Comparison of ENCODE assay signal across 1 cellular context in the genomic region with DNA sequence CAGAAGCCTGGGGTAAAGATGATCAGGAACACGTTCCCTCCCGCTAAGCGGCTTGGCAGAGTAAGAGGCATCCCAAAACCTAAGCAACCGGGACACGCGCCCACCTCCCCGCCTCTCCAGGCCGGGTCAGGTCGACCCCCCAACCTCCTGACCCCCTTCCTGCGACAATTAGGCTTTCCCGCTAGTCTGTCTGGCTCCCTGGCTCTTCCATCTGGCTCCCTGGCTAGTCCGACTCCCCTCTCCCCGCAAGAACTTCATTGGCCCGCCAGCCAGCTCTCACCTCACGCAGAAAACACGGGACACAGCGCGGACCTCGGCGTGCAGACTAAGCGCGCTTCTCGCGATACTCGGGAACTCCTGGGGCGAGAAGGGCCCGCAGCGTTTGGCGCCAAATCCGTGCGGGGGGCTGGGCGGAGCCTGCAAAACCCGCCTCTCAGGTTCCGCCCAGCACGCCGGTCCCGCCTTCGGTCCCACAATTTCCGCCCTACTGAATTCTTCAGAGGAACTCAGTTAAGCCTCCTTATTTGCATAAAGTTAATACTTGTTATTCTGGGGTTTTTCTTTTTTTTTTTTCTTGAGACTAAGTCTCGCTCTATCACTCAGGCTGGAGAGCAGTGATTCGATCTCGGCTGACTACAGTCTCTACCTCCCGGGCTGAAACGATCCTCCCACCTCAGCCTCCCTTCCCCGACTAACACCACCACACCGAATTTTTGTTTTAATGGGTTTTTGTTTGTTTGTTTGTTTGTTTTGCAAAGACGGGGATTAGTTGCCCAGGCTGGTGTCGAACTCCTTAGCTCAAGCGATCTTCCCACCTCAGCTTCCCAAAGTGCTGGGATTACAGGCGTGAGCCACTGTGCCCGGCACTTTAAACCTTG.
TF ChIP-seq lines count a peak whose summit lies in the region.

A gene with protein sequence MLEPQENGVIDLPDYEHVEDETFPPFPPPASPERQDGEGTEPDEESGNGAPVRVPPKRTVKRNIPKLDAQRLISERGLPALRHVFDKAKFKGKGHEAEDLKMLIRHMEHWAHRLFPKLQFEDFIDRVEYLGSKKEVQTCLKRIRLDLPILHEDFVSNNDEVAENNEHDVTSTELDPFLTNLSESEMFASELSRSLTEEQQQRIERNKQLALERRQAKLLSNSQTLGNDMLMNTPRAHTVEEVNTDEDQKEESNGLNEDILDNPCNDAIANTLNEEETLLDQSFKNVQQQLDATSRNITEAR (minus strand): TSS at position 327 of the 878 bp plus-strand sequence. CDS start 3,738 bp downstream, outside the sequence.

TF ChIP-seq in HepG2, 621 proteins besides CTCF, POLR2A, EP300 and RAD21 (continued from another document and continues in another):
- TF ChIP-seq, protein P1, sequence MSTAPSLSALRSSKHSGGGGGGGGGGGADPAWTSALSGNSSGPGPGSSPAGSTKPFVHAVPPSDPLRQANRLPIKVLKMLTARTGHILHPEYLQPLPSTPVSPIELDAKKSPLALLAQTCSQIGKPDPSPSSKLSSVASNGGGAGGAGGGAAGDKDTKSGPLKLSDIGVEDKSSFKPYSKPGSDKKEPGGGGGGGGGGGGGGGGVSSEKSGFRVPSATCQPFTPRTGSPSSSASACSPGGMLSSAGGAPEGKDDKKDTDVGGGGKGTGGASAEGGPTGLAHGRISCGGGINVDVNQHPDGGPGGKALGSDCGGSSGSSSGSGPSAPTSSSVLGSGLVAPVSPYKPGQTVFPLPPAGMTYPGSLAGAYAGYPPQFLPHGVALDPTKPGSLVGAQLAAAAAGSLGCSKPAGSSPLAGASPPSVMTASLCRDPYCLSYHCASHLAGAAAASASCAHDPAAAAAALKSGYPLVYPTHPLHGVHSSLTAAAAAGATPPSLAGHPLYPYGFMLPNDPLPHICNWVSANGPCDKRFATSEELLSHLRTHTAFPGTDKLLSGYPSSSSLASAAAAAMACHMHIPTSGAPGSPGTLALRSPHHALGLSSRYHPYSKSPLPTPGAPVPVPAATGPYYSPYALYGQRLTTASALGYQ (CRISPR knock-in tag; IDR thresholded peaks at IDR 0.05): peak; percentile 72; the same call in 1 of the 2 replicates
- TF ChIP-seq, protein P2, sequence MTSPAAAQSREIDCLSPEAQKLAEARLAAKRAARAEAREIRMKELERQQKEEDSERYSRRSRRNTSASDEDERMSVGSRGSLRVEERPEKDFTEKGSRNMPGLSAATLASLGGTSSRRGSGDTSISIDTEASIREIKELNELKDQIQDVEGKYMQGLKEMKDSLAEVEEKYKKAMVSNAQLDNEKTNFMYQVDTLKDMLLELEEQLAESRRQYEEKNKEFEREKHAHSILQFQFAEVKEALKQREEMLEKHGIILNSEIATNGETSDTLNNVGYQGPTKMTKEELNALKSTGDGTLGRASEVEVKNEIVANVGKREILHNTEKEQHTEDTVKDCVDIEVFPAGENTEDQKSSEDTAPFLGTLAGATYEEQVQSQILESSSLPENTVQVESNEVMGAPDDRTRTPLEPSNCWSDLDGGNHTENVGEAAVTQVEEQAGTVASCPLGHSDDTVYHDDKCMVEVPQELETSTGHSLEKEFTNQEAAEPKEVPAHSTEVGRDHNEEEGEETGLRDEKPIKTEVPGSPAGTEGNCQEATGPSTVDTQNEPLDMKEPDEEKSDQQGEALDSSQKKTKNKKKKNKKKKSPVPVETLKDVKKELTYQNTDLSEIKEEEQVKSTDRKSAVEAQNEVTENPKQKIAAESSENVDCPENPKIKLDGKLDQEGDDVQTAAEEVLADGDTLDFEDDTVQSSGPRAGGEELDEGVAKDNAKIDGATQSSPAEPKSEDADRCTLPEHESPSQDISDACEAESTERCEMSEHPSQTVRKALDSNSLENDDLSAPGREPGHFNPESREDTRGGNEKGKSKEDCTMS (CRISPR knock-in tag; conservative IDR thresholded peaks at IDR 0.05): no peak
- TF ChIP-seq HNF4A (CRISPR knock-in tag; IDR thresholded peaks at IDR 0.05) (no peak), ZNF17 (CRISPR knock-in tag; IDR thresholded peaks at IDR 0.05) (no peak), TRAFD1 (CRISPR knock-in tag; IDR thresholded peaks at IDR 0.05; ENCODE audit: borderline replicate concordance) (0 out of 2 replicates have a peak, but pooled peaks have one; percentile 58), ZNF713 (CRISPR knock-in tag; IDR thresholded peaks at IDR 0.05) (no peak), CREM (IDR thresholded peaks at IDR 0.05) (peak; percentile 71), CREM (CRISPR knock-in tag; IDR thresholded peaks at IDR 0.05) (0 out of 2 replicates have a peak, but pooled peaks have one; percentile 48), KMT2A (CRISPR knock-in tag; IDR thresholded peaks at IDR 0.05) (peak; percentile 88), ZNF747 (CRISPR knock-in tag; IDR thresholded peaks at IDR 0.05; ENCODE audit: borderline replicate concordance) (peak; percentile 76; the same call in 1 of the 2 replicates), PHF8 (CRISPR knock-in tag; IDR thresholded peaks at IDR 0.05) (peak; percentile 70), HCFC1 (IDR thresholded peaks at IDR 0.05; ENCODE audit: low read depth, low read length) (0 out of 2 replicates have a peak, but pooled peaks have one; percentile 25), CREB1 (IDR thresholded peaks at IDR 0.05) (peak; percentile 52; the same call in 1 of the 2 replicates), CREB1 (CRISPR knock-in tag; IDR thresholded peaks at IDR 0.05) (peak; percentile 79), MZF1 (CRISPR knock-in tag; IDR thresholded peaks at IDR 0.05; ENCODE audit: borderline replicate concordance) (no peak), ZNF562 (CRISPR knock-in tag; IDR thresholded peaks at IDR 0.05; ENCODE audit: borderline replicate concordance) (no peak), IKZF4 (CRISPR knock-in tag; IDR thresholded peaks at IDR 0.05; ENCODE audit: borderline replicate concordance, low read depth, not compliant biosample characterization) (peak; percentile 33), ZNF563 (CRISPR knock-in tag; IDR thresholded peaks at IDR 0.05) (peak; percentile 71; the same call in 1 of the 2 replicates), ZFAT (CRISPR knock-in tag; conservative IDR thresholded peaks at IDR 0.05) (no peak), FIP1L1 (IDR thresholded peaks at IDR 0.05; ENCODE audit: borderline replicate concordance, insufficient read depth, low read depth, low read length) (no peak), GFI1 (CRISPR knock-in tag; IDR thresholded peaks at IDR 0.05; ENCODE audit: borderline replicate concordance) (no peak), NR3C1 (CRISPR knock-in tag; IDR thresholded peaks at IDR 0.05) (no peak), ARNT2 (CRISPR knock-in tag; IDR thresholded peaks at IDR 0.05; ENCODE audit: low read depth) (peak; percentile 99), ZNF180 (CRISPR knock-in tag; IDR thresholded peaks at IDR 0.05; ENCODE audit: borderline replicate concordance, low read depth) (no peak), POGK (CRISPR knock-in tag; conservative IDR thresholded peaks at IDR 0.05) (no peak; the same call in 1 of the 2 replicates), POLR2AphosphoS5 (IDR thresholded peaks at IDR 0.05; ENCODE audit: low read depth, low read length) (peak; percentile 87), MAFG (CRISPR knock-in tag; IDR thresholded peaks at IDR 0.05) (no peak), HNRNPLL (IDR thresholded peaks at IDR 0.05; ENCODE audit: low read depth, low read length, poor library complexity, severe bottlenecking) (peak; percentile 83), ZNF605 (CRISPR knock-in tag; IDR thresholded peaks at IDR 0.05) (peak; percentile 41; the same call in 1 of the 2 replicates), BRD4 (CRISPR knock-in tag; IDR thresholded peaks at IDR 0.05) (no peak), NFKB2 (CRISPR knock-in tag; IDR thresholded peaks at IDR 0.05; ENCODE audit: borderline replicate concordance) (no peak), ZNF253 (CRISPR knock-in tag; IDR thresholded peaks at IDR 0.05; ENCODE audit: borderline replicate concordance) (no peak), ISL2 (CRISPR knock-in tag; IDR thresholded peaks at IDR 0.05) (no peak), ZFP1 (CRISPR knock-in tag; IDR thresholded peaks at IDR 0.05) (peak; percentile 38; the same call in 1 of the 2 replicates)
- TF ChIP-seq, protein P3, sequence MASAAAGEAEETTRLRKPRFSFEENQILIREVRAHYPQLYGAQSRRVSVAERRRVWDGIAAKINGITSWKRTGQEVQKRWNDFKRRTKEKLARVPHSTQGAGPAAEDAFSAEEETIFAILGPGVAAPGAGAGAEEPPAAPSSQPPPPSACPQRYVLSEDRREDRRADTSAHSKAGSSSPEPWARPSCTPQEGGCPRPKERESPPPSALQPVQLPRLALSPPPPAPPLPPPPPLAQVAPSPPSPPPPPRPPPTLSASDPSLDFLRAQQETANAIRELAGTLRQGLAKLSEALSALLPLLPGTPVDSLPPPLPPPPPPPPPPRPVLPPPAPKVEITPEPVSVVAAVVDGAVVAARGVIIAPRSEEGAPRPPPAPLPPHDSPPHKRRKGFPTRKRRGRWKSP (CRISPR knock-in tag; IDR thresholded peaks at IDR 0.05): peak; percentile 93
- TF ChIP-seq, protein P4, sequence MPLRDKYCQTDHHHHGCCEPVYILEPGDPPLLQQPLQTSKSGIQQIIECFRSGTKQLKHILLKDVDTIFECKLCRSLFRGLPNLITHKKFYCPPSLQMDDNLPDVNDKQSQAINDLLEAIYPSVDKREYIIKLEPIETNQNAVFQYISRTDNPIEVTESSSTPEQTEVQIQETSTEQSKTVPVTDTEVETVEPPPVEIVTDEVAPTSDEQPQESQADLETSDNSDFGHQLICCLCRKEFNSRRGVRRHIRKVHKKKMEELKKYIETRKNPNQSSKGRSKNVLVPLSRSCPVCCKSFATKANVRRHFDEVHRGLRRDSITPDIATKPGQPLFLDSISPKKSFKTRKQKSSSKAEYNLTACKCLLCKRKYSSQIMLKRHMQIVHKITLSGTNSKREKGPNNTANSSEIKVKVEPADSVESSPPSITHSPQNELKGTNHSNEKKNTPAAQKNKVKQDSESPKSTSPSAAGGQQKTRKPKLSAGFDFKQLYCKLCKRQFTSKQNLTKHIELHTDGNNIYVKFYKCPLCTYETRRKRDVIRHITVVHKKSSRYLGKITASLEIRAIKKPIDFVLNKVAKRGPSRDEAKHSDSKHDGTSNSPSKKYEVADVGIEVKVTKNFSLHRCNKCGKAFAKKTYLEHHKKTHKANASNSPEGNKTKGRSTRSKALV (CRISPR knock-in tag; IDR thresholded peaks at IDR 0.05): no peak; the same call in 1 of the 2 replicates
- TF ChIP-seq, protein P5, sequence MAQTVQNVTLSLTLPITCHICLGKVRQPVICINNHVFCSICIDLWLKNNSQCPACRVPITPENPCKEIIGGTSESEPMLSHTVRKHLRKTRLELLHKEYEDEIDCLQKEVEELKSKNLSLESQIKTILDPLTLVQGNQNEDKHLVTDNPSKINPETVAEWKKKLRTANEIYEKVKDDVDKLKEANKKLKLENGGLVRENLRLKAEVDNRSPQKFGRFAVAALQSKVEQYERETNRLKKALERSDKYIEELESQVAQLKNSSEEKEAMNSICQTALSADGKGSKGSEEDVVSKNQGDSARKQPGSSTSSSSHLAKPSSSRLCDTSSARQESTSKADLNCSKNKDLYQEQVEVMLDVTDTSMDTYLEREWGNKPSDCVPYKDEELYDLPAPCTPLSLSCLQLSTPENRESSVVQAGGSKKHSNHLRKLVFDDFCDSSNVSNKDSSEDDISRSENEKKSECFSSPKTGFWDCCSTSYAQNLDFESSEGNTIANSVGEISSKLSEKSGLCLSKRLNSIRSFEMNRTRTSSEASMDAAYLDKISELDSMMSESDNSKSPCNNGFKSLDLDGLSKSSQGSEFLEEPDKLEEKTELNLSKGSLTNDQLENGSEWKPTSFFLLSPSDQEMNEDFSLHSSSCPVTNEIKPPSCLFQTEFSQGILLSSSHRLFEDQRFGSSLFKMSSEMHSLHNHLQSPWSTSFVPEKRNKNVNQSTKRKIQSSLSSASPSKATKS (CRISPR knock-in tag; IDR thresholded peaks at IDR 0.05): no peak
- TF ChIP-seq, protein P6, sequence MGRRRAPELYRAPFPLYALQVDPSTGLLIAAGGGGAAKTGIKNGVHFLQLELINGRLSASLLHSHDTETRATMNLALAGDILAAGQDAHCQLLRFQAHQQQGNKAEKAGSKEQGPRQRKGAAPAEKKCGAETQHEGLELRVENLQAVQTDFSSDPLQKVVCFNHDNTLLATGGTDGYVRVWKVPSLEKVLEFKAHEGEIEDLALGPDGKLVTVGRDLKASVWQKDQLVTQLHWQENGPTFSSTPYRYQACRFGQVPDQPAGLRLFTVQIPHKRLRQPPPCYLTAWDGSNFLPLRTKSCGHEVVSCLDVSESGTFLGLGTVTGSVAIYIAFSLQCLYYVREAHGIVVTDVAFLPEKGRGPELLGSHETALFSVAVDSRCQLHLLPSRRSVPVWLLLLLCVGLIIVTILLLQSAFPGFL (CRISPR knock-in tag; IDR thresholded peaks at IDR 0.05): no peak
- TF ChIP-seq, protein P7, sequence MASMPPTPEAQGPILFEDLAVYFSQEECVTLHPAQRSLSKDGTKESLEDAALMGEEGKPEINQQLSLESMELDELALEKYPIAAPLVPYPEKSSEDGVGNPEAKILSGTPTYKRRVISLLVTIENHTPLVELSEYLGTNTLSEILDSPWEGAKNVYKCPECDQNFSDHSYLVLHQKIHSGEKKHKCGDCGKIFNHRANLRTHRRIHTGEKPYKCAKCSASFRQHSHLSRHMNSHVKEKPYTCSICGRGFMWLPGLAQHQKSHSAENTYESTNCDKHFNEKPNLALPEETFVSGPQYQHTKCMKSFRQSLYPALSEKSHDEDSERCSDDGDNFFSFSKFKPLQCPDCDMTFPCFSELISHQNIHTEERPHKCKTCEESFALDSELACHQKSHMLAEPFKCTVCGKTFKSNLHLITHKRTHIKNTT (CRISPR knock-in tag; IDR thresholded peaks at IDR 0.05): no peak
- TF ChIP-seq, protein P8, sequence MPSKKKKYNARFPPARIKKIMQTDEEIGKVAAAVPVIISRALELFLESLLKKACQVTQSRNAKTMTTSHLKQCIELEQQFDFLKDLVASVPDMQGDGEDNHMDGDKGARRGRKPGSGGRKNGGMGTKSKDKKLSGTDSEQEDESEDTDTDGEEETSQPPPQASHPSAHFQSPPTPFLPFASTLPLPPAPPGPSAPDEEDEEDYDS (CRISPR knock-in tag; IDR thresholded peaks at IDR 0.05): no peak
